Comparison of ENCODE assay signal across 22 cellular contexts in the genomic region with DNA sequence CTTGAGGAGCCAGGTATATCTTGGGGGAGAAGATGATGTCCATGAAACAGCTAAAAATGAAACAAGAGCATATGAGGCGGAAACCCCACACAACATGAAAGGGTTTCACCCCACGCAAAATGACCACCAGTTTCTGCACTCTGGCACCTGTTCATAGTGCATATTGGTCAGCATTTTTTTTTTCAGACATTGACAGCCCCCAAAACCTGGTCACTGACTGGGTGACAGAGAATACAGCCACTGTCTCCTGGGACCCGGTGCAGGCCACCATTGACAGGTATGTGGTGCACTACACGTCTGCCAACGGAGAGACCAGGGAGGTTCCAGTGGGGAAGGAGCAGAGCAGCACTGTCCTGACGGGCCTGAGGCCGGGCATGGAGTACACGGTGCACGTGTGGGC. TPM values are rescaled to one million over a fixed set of nuclear protein-coding genes. Genes with fewer than 3 reads are reported as not detected.
A peak's percentile ranks its signal among the peaks of the same experiment; 100 is the strongest.
DNase-seq lines count a peak whose midpoint lies in the region; ATAC-seq and TF ChIP-seq lines count a peak whose summit lies in the region.
"Had no signal": no experiment of that assay in that cellular context is flagged by ENCODE, and none has a peak within 500 bp of the region (broad histone marks: within the 10 kb centered on the region; RNA-seq: fewer than 3 reads in every experiment).

No MANE protein-coding gene starts in this region.

- no peaks in the 10 kb centered on the region for H3K4me1 ChIP-seq in Peyer's patch

- ATAC-seq in GM18517 (IDR thresholded peaks at IDR 0.05; ENCODE audit: unreplicated experiment) (peak; percentile 48), HG02642 (IDR thresholded peaks at IDR 0.05; ENCODE audit: poor library complexity, unreplicated experiment) (peak; percentile 54), HG03175 (IDR thresholded peaks at IDR 0.05; ENCODE audit: unreplicated experiment) (peak; percentile 41)

- peak; percentile 47 for DNase-seq in islet precursor cell
- no peak for DNase-seq in NCI-H1092 (lab: John Stamatoyannopoulos, UW)
- DNase-seq in NCI-H524 (lab: John Stamatoyannopoulos, UW): no peak
- DNase-seq in SK-N-DZ (ENCODE audit: low spot score): no peak
- DNase-seq in Peyer's patch: no peak
- DNase-seq: AML-193; CD4-positive, CD25-positive, alpha-beta regulatory T cell; DMS79 treated with DMSO at 0.1 percent for 48 hours; HFFc6; IMR-90; NCI-H1417; NCI-H2029; NCI-H2171 treated with DMSO at 0.1 percent for 48 hours; NCI-H82; SHP77 treated with DMSO at 0.1 percent for 48 hours had no signal

- H3K27me3 ChIP-seq in Peyer's patch: no peaks in the 10 kb centered on the region

- H3K9me3 ChIP-seq in Peyer's patch: peaks cover 0 to 4% (median 0%) of the 10 kb centered on the region in 4 donors

- no peak for TF ChIP-seq CTCF in Peyer's patch (IDR thresholded peaks at IDR 0.05)

- no peak overlapping the region for H3K27ac ChIP-seq in Peyer's patch

- TF ChIP-seq POLR2A in Peyer's patch (IDR thresholded peaks at IDR 0.05): no peak

- no peaks in the 10 kb centered on the region for H3K36me3 ChIP-seq in Peyer's patch

- no peak overlapping the region for H3K4me3 ChIP-seq in Peyer's patch

RNA-seq across cellular contexts. Expression of gene TNN, which starts 50.7 kb away (rescaled TPM):
- not detected in 2 replicates for polyA plus RNA-seq in SK-N-DZ (2014; cell fraction: cytosol; rRNA removed)
- not detected in 2 replicates for polyA plus RNA-seq in SK-N-DZ (2014; cell fraction: nucleus; rRNA removed)
- under 1 TPM in 2 of 4 donors, not detected in 2; 0.35 to 0.83 TPM for total RNA-seq in Peyer's patch
- total RNA-seq: CD4-positive, CD25-positive, alpha-beta regulatory T cell; H4; HFFc6; IMR-90; LHCN-M2; NCI-H460; T-helper 2 cell treated with Interferon-gamma antibody and Interleukin-4, amounts not matched to agents 100 ng/mL and 5 ng/mL, for 36 hours had no signal
- polyA plus RNA-seq: IMR-90 had no signal
